In genomic region chr9:116733010-116733641, GRCh38 we compare ENCODE assay signal across 19 cellular contexts. TPM values are rescaled to one million over a fixed set of nuclear protein-coding genes. Genes with fewer than 3 reads are reported as not detected.
DNase-seq lines count a peak whose midpoint lies in the region; ATAC-seq, FAIRE-seq and TF ChIP-seq lines count a peak whose summit lies in the region.
"Had no signal": no experiment of that assay in that cellular context is flagged by ENCODE, and none has a peak within 500 bp of the region (broad histone marks: within the 10 kb centered on the region; RNA-seq: fewer than 3 reads in every experiment).

No MANE protein-coding gene starts in this region.

- no peak for DNase-seq in GM12891 (ENCODE audit: insufficient read length, low spot score)
- peak; percentile 6 for DNase-seq in SK-MEL-5 (ENCODE audit: low read depth, low spot score)
- no peak for DNase-seq in NCI-H187 (lab: John Stamatoyannopoulos, UW)
- DNase-seq: BE2C; CD4-positive, alpha-beta memory T cell; DMS153; DMS79 treated with DMSO at 0.1 percent for 48 hours; EL; HFFc6 had no signal

- ATAC-seq in GM19463 (IDR thresholded peaks at IDR 0.05; ENCODE audit: unreplicated experiment) (peak; percentile 49), HG03378 (IDR thresholded peaks at IDR 0.05; ENCODE audit: unreplicated experiment) (no peak), HG02852 (IDR thresholded peaks at IDR 0.05; ENCODE audit: unreplicated experiment) (no peak), GM21360 (IDR thresholded peaks at IDR 0.05; ENCODE audit: unreplicated experiment) (no peak)
- ATAC-seq: A549, HepG2 had no signal

- FAIRE-seq in GM12891 (lab: Jason Lieb, UNC) = no peak
- FAIRE-seq: A549, G401.6, GM19239, H1, HepG2, HTR-8/SVneo had no signal

- TF ChIP-seq POLR2A in GM12891 (IDR thresholded peaks at IDR 0.05; ENCODE audit: low read depth, low read length) = no peak

- in situ Hi-C loops in SK-MEL-5 (cut with HindIII; ENCODE audit: low pct_unique_long_range_greater_than_20kb, low sequenced_read_pairs) = no loop called here

TF ChIP-seq in GM12891, 5 proteins besides CTCF, POLR2A, EP300 and RAD21:
- TF ChIP-seq PAX5 (IDR thresholded peaks at IDR 0.05; ENCODE audit: insufficient read depth, low read length, severe bottlenecking) = no peak
- no peak for TF ChIP-seq POU2F2 (IDR thresholded peaks at IDR 0.05; ENCODE audit: low read depth, low read length)
- 0 out of 2 replicates have a peak, but pooled peaks have one; percentile 24 for TF ChIP-seq SPI1 (IDR thresholded peaks at IDR 0.05; ENCODE audit: low read depth, low read length)
- TF ChIP-seq POLR2AphosphoS5 (IDR thresholded peaks at IDR 0.05; ENCODE audit: low read depth, low read length) = no peak
TF ChIP-seq in GM12891: peak in this region for 1.

RNA-seq across cellular contexts. Expression of gene TRIM32, which starts 46.0 kb away (rescaled TPM):
- polyA plus RNA-seq in GM12891 (2012; ENCODE audit: low read depth, missing spikeins) = 4.7 TPM
- total RNA-seq in SK-MEL-5 (2014; rRNA removed; shearing (Covaris generic)) = 29.8 and 30.4 TPM in 2 replicates
- polyA plus RNA-seq in SK-MEL-5 (2015; cell fraction: cytosol; rRNA removed) = 20.6 and 24.8 TPM in 2 replicates
- polyA plus RNA-seq in SK-MEL-5 (2015; cell fraction: nucleus; rRNA removed) = 15.4 and 23.5 TPM in 2 replicates
